8 cellular contexts compared by ENCODE assay signal in the genomic region with DNA sequence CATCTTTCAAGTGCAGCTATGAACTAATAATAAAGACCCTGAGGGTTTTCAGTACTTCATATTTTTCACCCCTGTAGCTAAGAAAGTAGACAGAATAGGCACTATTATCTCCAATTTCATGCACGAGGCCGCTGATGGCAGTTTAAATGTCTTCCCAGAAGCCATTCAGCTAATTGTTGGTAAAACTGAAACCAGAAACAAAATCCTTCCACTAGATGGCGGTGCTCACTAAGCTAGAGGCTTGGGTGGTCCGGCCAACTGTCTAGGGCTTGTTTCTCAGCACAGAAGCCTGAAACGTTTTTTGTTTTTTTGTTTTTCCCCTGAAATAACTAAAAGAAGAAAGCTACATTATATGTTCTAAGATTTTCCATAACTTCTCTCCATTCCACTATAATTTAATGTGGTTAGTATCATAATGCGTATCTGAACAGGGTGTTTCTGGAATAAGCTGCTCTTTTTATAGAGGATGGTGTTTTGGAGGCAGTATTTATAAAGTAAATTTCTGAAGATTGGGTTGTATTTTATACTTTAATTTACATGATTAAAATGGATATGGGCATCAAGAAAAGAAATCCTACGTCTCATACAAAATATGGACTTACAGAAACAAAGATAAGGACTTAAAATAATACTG.
A peak's percentile ranks its signal among the peaks of the same experiment; 100 is the strongest.
DNase-seq lines count a peak whose midpoint lies in the region; ATAC-seq, FAIRE-seq and TF ChIP-seq lines count a peak whose summit lies in the region.

No MANE protein-coding gene starts in this region.

- H3K4me1 ChIP-seq in MM.1S (ENCODE audit: low read length) (peaks cover 11% of the 10 kb centered on the region), pancreas (peaks cover 0 to 5% (median 4%) of the 10 kb centered on the region in 3 donors)

- no peaks in the 10 kb centered on the region for H3F3A ChIP-seq in MM.1S (ENCODE audit: insufficient read depth, low read length)

- no peaks in the 10 kb centered on the region for H3K79me2 ChIP-seq in MM.1S (ENCODE audit: low read length)

- DNase-seq in HEK293T (ENCODE audit: extremely low spot score) (peak; percentile 31), MM.1S (peak; percentile 68), RWPE1 (ENCODE audit: low spot score) (peak; percentile 15), globus pallidus (ENCODE audit: low spot score) (peak; percentile 80), pancreas (peak in 4 of 6 donors; percentile 20 to 48 (median 27)), GF-D8 (lab: John Stamatoyannopoulos, UW) (no peak)
- peak; percentile 43 for DNase-seq in activated naive CD4-positive, alpha-beta T cell treated with Interleukin-2 at 50 U/mL for 16 hours

- FAIRE-seq in pancreas (lab: Jason Lieb, UNC) = peak; percentile 87

- no peaks in the 10 kb centered on the region for H3K27me3 ChIP-seq in MM.1S (replicated peaks; ENCODE audit: insufficient read depth, low read length)
- H3K27me3 ChIP-seq in pancreas = no peaks in the 10 kb centered on the region

- peak; percentile 80 for TF ChIP-seq CTCF in GM12873 (IDR thresholded peaks at IDR 0.05; ENCODE audit: insufficient read depth, low read depth, low read length, missing control alignments)
- peak; percentile 83 for TF ChIP-seq CTCF in MM.1S (IDR thresholded peaks at IDR 0.05; ENCODE audit: low read length)
- peak; percentile 86 for TF ChIP-seq CTCF in RWPE1 (conservative IDR thresholded peaks at IDR 0.05; ENCODE audit: low read depth)
- peak; percentile 54 to 74 (median 64) for TF ChIP-seq CTCF in pancreas (IDR thresholded peaks at IDR 0.05)

- WGBS in pancreas, 2 donors = 25 to 26% methylated on average over 7 of the region's 7 CpGs

- peak; percentile 66 to 97 (median 92) for ATAC-seq in pancreas

- H3K9ac ChIP-seq in MM.1S (ENCODE audit: low read length) = no peak overlapping the region

- H3K36me3 ChIP-seq in MM.1S (replicated peaks; ENCODE audit: insufficient read depth, low read length) (no peaks in the 10 kb centered on the region), pancreas (no peaks in the 10 kb centered on the region)

- intact Hi-C loops in pancreas (cut with DNase I) = no loop called here

- POLR2A ChIA-PET in HEK293T (lab: Yijun Ruan, JAX) (no interaction called here), RWPE1 (lab: Yijun Ruan, JAX; ENCODE audit: low non-redundant PET) (no interaction called here)

- peak overlapping the region; percentile 60 for H2AFZ ChIP-seq in MM.1S (ENCODE audit: low read length)

- CTCF ChIA-PET in HEK293T (lab: Yijun Ruan, JAX) (interaction anchor here (0.5 to 1.5 kb wide), 18 partner anchors 13 to 1445 kb away, joined by 3 to 9 read pairs (median 4); no protein-coding TSS in a partner anchor), RWPE1 (lab: Yijun Ruan, JAX) (interaction anchor here (0.6 to 1.3 kb wide), 6 partner anchors 13 to 1160 kb away, joined by 3 read pairs; no protein-coding TSS in a partner anchor)

- H3K9me3 ChIP-seq in MM.1S (replicated peaks; ENCODE audit: insufficient read depth, low read length) = no peaks in the 10 kb centered on the region
- no peaks in the 10 kb centered on the region for H3K9me3 ChIP-seq in pancreas

- no peak overlapping the region for H3K27ac ChIP-seq in MM.1S (ENCODE audit: low read length)
- H3K27ac ChIP-seq in RWPE1 = no peak overlapping the region
- no peak overlapping the region for H3K27ac ChIP-seq in pancreas

- no peaks in the 10 kb centered on the region for H3K9me2 ChIP-seq in MM.1S (replicated peaks; ENCODE audit: insufficient read depth, low read length)

- H3K4me3 ChIP-seq in MM.1S (ENCODE audit: low read length) (no peak overlapping the region), pancreas (no peak overlapping the region)

- no peaks in the 10 kb centered on the region for H4K20me1 ChIP-seq in MM.1S (ENCODE audit: insufficient read depth, low read length)

- peak overlapping the region; percentile 25 for H3K4me2 ChIP-seq in MM.1S (ENCODE audit: low read depth, low read length)

TF ChIP-seq in HEK293T, 16 proteins besides CTCF, POLR2A, EP300 and RAD21:
- TF ChIP-seq HDGF (IDR thresholded peaks at IDR 0.05; ENCODE audit: borderline replicate concordance) (no peak), BHLHE40 (IDR thresholded peaks at IDR 0.05; ENCODE audit: borderline replicate concordance) (no peak)
TF ChIP-seq in HEK293T: peak in this region for 0.
